15 cellular contexts compared by ENCODE assay signal in genomic region chr5:14365831-14366435, GRCh38.
A peak's percentile ranks its signal among the peaks of the same experiment; 100 is the strongest.
DNase-seq lines count a peak whose midpoint lies in the region; ATAC-seq and TF ChIP-seq lines count a peak whose summit lies in the region.
"Had no signal": no experiment of that assay in that cellular context is flagged by ENCODE, and none has a peak within 500 bp of the region (broad histone marks: within the 10 kb centered on the region; RNA-seq: fewer than 3 reads in every experiment).

No MANE protein-coding gene starts in this region.

- H3K36me3 Mint-ChIP-seq in naive thymus-derived CD4-positive, alpha-beta T cell = peaks cover 0 to 2% (median 0%) of the 10 kb centered on the region in 5 donors

- H3K9me3 Mint-ChIP-seq in naive thymus-derived CD4-positive, alpha-beta T cell = peaks cover 0 to 1% (median 0%) of the 10 kb centered on the region in 11 donors

- intact Hi-C loops in naive thymus-derived CD4-positive, alpha-beta T cell (cut with micrococcal nuclease) = loop anchor here in 1 of 2 donors (1.0 to 5.0 kb wide), 6 partner anchors 47 to 636 kb away; partner anchors contain the start of genes ANKH and OTULIN
- intact Hi-C loops in esophagus muscularis mucosa (cut with DNase I) = no loop called here

- CTCF ChIA-PET in naive thymus-derived CD4-positive, alpha-beta T cell (lab: Charles Lee) = interaction anchor here (7.8 kb wide), 1 partner anchor 283 kb away, joined by 124 read pairs; no protein-coding TSS in a partner anchor

- H3K36me3 ChIP-seq in naive thymus-derived CD4-positive, alpha-beta T cell (ENCODE audit: control insufficient read depth in 2 of 3, insufficient read depth in 3 of 3, low read length in 3 of 3) = no peaks in the 10 kb centered on the region
- peaks cover 65 to 98% (median 91%) of the 10 kb centered on the region in 4 donors for H3K36me3 ChIP-seq in esophagus muscularis mucosa

- no peak overlapping the region for H3K27ac ChIP-seq in naive thymus-derived CD4-positive, alpha-beta T cell (ENCODE audit: low read depth, low read length)
- no peak overlapping the region for H3K27ac ChIP-seq in esophagus muscularis mucosa (replicated peaks in 1 of 4)
- H3K27ac ChIP-seq: 22Rv1, esophagus squamous epithelium, tibial nerve had no signal

- peak; percentile 87 for ATAC-seq in naive thymus-derived CD4-positive, alpha-beta T cell
- no peak for ATAC-seq in left lobe of liver

- H3K27me3 ChIP-seq in naive thymus-derived CD4-positive, alpha-beta T cell (ENCODE audit: control insufficient read depth in 2 of 2, insufficient read depth in 2 of 2, low read length in 2 of 2) = no peaks in the 10 kb centered on the region
- H3K27me3 ChIP-seq in esophagus muscularis mucosa = no peaks in the 10 kb centered on the region
- H3K27me3 ChIP-seq: esophagus squamous epithelium, tibial nerve had no signal

- WGBS in esophagus muscularis mucosa = 89% methylated on average over 3 of the region's 3 CpGs

- H3K4me3 ChIP-seq in astrocyte of the cerebellum (ENCODE audit: low read depth, low read length) = no peak overlapping the region
- H3K4me3 ChIP-seq in naive thymus-derived CD4-positive, alpha-beta T cell (ENCODE audit: low read length) = no peak overlapping the region
- no peak overlapping the region for H3K4me3 ChIP-seq in esophagus muscularis mucosa
- H3K4me3 ChIP-seq: esophagus squamous epithelium, tibial nerve had no signal

- TF ChIP-seq CTCF in astrocyte of the cerebellum (IDR thresholded peaks at IDR 0.05; ENCODE audit: low read depth, low read length, missing control alignments) (no peak), esophagus muscularis mucosa (IDR thresholded peaks at IDR 0.05) (no peak)

- peaks cover 17 to 55% (median 28%) of the 10 kb centered on the region in 7 donors for H3K4me1 Mint-ChIP-seq in naive thymus-derived CD4-positive, alpha-beta T cell

- H3K27ac Mint-ChIP-seq in naive thymus-derived CD4-positive, alpha-beta T cell = peak overlapping the region in 5 of 9 donors; percentile 34 to 92 (median 83)

- no peak for TF ChIP-seq POLR2A in esophagus muscularis mucosa (IDR thresholded peaks at IDR 0.05; ENCODE audit: low read depth)

- no peak for TF ChIP-seq EP300 in esophagus muscularis mucosa (IDR thresholded peaks at IDR 0.05)

- POLR2A ChIA-PET in naive thymus-derived CD4-positive, alpha-beta T cell (lab: Charles Lee) = interaction anchor here (0.9 kb wide), 1 partner anchor 10 kb away, joined by 3 read pairs; no protein-coding TSS in a partner anchor

- H3K9me3 ChIP-seq in naive thymus-derived CD4-positive, alpha-beta T cell (ENCODE audit: control insufficient read depth in 2 of 3, low read length in 3 of 3) = no peaks in the 10 kb centered on the region
- no peaks in the 10 kb centered on the region for H3K9me3 ChIP-seq in esophagus muscularis mucosa
- H3K9me3 ChIP-seq: esophagus squamous epithelium, tibial nerve had no signal

- peaks cover 9 to 12% of the 10 kb centered on the region in 2 donors for H3K4me1 ChIP-seq in naive thymus-derived CD4-positive, alpha-beta T cell (ENCODE audit: control insufficient read depth in 2 of 2, insufficient read depth in 2 of 2, low read length in 2 of 2)
- H3K4me1 ChIP-seq in esophagus muscularis mucosa = peaks cover 0 to 4% (median 0%) of the 10 kb centered on the region in 4 donors
- H3K4me1 ChIP-seq: esophagus squamous epithelium, tibial nerve had no signal

- DNase-seq in NOMO-1 treated with DMSO at 0.1 percent for 48 hours (lab: John Stamatoyannopoulos, UW; ENCODE audit: unreplicated experiment) (peak; percentile 11), NOMO-1 treated with dmso at 0.1 percent for 144 hours (lab: John Stamatoyannopoulos, UW; ENCODE audit: unreplicated experiment) (no peak), KBM-7 (peak; percentile 34), astrocyte of the cerebellum (ENCODE audit: low read depth) (peak; percentile 50), left lobe of liver (ENCODE audit: low spot score) (no peak), esophagus muscularis mucosa (ENCODE audit: extremely low spot score) (no peak)
- peak in 5 of 9 donors; percentile 11 to 55 (median 35) for DNase-seq in naive thymus-derived CD4-positive, alpha-beta T cell
- DNase-seq in effector CD4-positive, alpha-beta T cell = no peak
- DNase-seq: esophagus squamous epithelium, mesendoderm, NCI-H1694 treated with DMSO at 0.1 percent for 48 hours, NCI-H526 treated with DMSO at 0.1 percent for 48 hours, Right ventricle myocardium superior had no signal

- no peaks in the 10 kb centered on the region for H3K27me3 Mint-ChIP-seq in naive thymus-derived CD4-positive, alpha-beta T cell

- in situ Hi-C loops in KBM-7 (cut with MboI; ENCODE audit: low pct_unique_long_range_greater_than_20kb, low sequenced_read_pairs) = no loop called here
- in situ Hi-C loops in astrocyte of the cerebellum (cut with HindIII; ENCODE audit: low sequenced_read_pairs) = loop anchor here (25.0 kb wide), 1 partner anchor 379 kb away; no protein-coding TSS in a partner anchor

- peak overlapping the region in 8 of 10 donors; percentile 8 to 86 (median 60) for H3K4me3 Mint-ChIP-seq in naive thymus-derived CD4-positive, alpha-beta T cell

Comparison
In these comparisons a context has a peak if more than half of its experiments do, and no peak if none do; other contexts are left out.
1. DNase-seq: peak in NOMO-1 treated with DMSO at 0.1 percent for 48 hours (single experiment), KBM-7 (single experiment), astrocyte of the cerebellum (single experiment) and naive thymus-derived CD4-positive, alpha-beta T cell (5 of 9); none in NOMO-1 treated with dmso at 0.1 percent for 144 hours (single experiment), left lobe of liver (single experiment), esophagus muscularis mucosa (single experiment) and effector CD4-positive, alpha-beta T cell (single experiment).